In the genomic region with DNA sequence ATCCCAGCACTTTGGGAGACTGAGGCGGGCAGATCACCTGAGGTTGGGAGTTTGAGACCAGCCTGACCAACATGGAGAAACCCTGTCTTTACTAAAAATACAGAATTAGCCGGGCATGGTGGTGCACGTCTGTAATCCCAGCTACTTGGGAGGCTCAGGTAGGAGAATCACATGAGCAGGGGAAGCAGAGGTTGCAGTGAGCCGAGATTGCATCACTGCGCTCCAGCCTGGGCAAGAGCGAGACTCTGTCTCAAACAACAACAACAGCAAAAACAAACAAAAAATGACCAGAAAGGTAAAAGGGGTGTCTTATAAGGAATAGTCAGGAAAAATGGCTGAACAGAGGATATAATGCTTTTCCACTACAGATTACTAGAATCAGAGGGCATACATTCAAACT, we compare ENCODE assay signal across 9 cellular contexts. TPM values are rescaled to one million over a fixed set of nuclear protein-coding genes. Genes with fewer than 3 reads are reported as not detected.
DNase-seq lines count a peak whose midpoint lies in the region; ATAC-seq and TF ChIP-seq lines count a peak whose summit lies in the region.
"Not testable (repeated sequence)": the region's sequence is repeated elsewhere in the genome, so short reads cannot be mapped to it uniquely, and the experiment has no call there.
"Had no signal": no experiment of that assay in that cellular context is flagged by ENCODE, and none has a peak within 500 bp of the region (broad histone marks: within the 10 kb centered on the region; RNA-seq: fewer than 3 reads in every experiment).

No MANE protein-coding gene starts in this region.

- H3K4me1 ChIP-seq in liver (ENCODE audit: control insufficient read depth in 4 of 4, insufficient read depth in 4 of 4, low read length in 3 of 4) = peaks cover 6 to 50% (median 39%) of the 10 kb centered on the region in 4 donors
- not testable (repeated sequence) for H3K4me1 ChIP-seq in smooth muscle cell (ENCODE audit: low read depth)

- peaks cover 36% of the 10 kb centered on the region for H3K36me3 Mint-ChIP-seq in CD4-positive, alpha-beta T cell (ENCODE audit: low read depth)
- H3K36me3 Mint-ChIP-seq in WTC11 (peaks cover 31% of the 10 kb centered on the region), brain (peaks cover 32% of the 10 kb centered on the region)
- H3K36me3 Mint-ChIP-seq in activated T-cell treated with anti-CD3 and anti-CD28 coated beads, Interleukin-2, amount 50 U/mL, for 24 hours (ENCODE audit: low read depth) = peaks cover 70% of the 10 kb centered on the region
- not testable (repeated sequence) for H3K36me3 Mint-ChIP-seq in activated naive CD8-positive, alpha-beta T cell treated with anti-CD3 and anti-CD28 coated beads, Interleukin-2, amount 10 ng/mL, durations not matched to agents 7 days and 5 days

- intact Hi-C loops in CD4-positive, alpha-beta T cell (cut with DNase I, micrococcal nuclease) = not testable (repeated sequence)

- not testable (repeated sequence) for H3K79me2 ChIP-seq in smooth muscle cell (ENCODE audit: low read depth)

- POLR2A ChIA-PET in CD4-positive, alpha-beta T cell (lab: Charles Lee); RWPE1 (lab: Yijun Ruan, JAX; ENCODE audit: low non-redundant PET): not testable (repeated sequence)
- POLR2A ChIA-PET in WTC11 (lab: Charles Lee) = interaction anchor here (1.3 kb wide), 1 partner anchor 11 kb away, joined by 3 read pairs; a partner anchor contains a TSS
- POLR2A ChIA-PET in activated naive CD8-positive, alpha-beta T cell treated with anti-CD3 and anti-CD28 coated beads, Interleukin-2, amount 10 ng/mL, durations not matched to agents 7 days and 5 days (lab: Charles Lee) = interaction anchor here (2.8 kb wide), 1 partner anchor 11 kb away, joined by 13 read pairs; a partner anchor contains a TSS

- not testable (repeated sequence) for H3K9me3 ChIP-seq in CD4-positive, alpha-beta T cell (ENCODE audit: control insufficient read depth, low read length); liver (ENCODE audit: control insufficient read depth in 4 of 4, low read length in 3 of 4); smooth muscle cell (replicated peaks; ENCODE audit: low read depth)

- not testable (repeated sequence) for ATAC-seq in CD4-positive, alpha-beta T cell (ENCODE audit: poor library complexity); WTC11; activated naive CD8-positive, alpha-beta T cell treated with anti-CD3 and anti-CD28 coated beads, Interleukin-2, amount 10 ng/mL, durations not matched to agents 7 days and 5 days (ENCODE audit: low read depth)

- H3K4me3 Mint-ChIP-seq in CD4-positive, alpha-beta T cell; WTC11; activated T-cell treated with anti-CD3 and anti-CD28 coated beads, Interleukin-2, amount 50 U/mL, for 24 hours; activated naive CD8-positive, alpha-beta T cell treated with anti-CD3 and anti-CD28 coated beads, Interleukin-2, amount 10 ng/mL, durations not matched to agents 7 days and 5 days: not testable (repeated sequence)
- peak overlapping the region in 1 of 5 experiments; percentile 52 for H3K4me3 Mint-ChIP-seq in brain

- H3K27ac Mint-ChIP-seq in CD4-positive, alpha-beta T cell = peak overlapping the region; percentile 20
- H3K27ac Mint-ChIP-seq in WTC11 (peak overlapping the region; percentile 43; the same call in 1 of the 2 replicates), brain (peak overlapping the region in 3 of 5 experiments; percentile 13 to 59 (median 44))
- H3K27ac Mint-ChIP-seq in activated T-cell treated with anti-CD3 and anti-CD28 coated beads, Interleukin-2, amount 50 U/mL, for 24 hours = peak overlapping the region; percentile 9
- H3K27ac Mint-ChIP-seq in activated naive CD8-positive, alpha-beta T cell treated with anti-CD3 and anti-CD28 coated beads, Interleukin-2, amount 10 ng/mL, durations not matched to agents 7 days and 5 days = peak overlapping the region; percentile 25

- WGBS in liver = 64% methylated on average over 6 of the region's 6 CpGs
- 97% methylated on average over 6 of the region's 6 CpGs for WGBS in smooth muscle cell (ENCODE audit: low lambda C conversion rate)

- TF ChIP-seq RAD21 in liver (IDR thresholded peaks at IDR 0.05) = peak in 1 of 2 donors; percentile 8

- DNase-seq in CD4-positive, alpha-beta T cell; RWPE1 (ENCODE audit: low spot score); WTC11 (ENCODE audit: low spot score); activated T-cell treated with anti-CD3 and anti-CD28 coated beads, Interleukin-2, amount 50 U/mL, for 24 hours; activated naive CD8-positive, alpha-beta T cell treated with anti-CD3 and anti-CD28 coated beads, Interleukin-2, amount 10 ng/mL, durations not matched to agents 7 days and 5 days; smooth muscle cell (lab: John Stamatoyannopoulos, UW; ENCODE audit: unreplicated experiment): not testable (repeated sequence)

- not testable (repeated sequence) for H3K4me3 ChIP-seq in liver (ENCODE audit: low read depth in 1 of 3, low read length in 3 of 3); smooth muscle cell

- CTCF ChIA-PET in CD4-positive, alpha-beta T cell (lab: Charles Lee); RWPE1 (lab: Yijun Ruan, JAX); WTC11 (lab: Charles Lee): not testable (repeated sequence)

- H3K36me3 ChIP-seq in liver (ENCODE audit: control insufficient read depth in 4 of 4, insufficient read depth in 3 of 4, low read depth in 1 of 4, low read length in 3 of 4) (peaks cover 3 to 12% (median 8%) of the 10 kb centered on the region in 4 donors), smooth muscle cell (ENCODE audit: low read depth) (peaks cover 11% of the 10 kb centered on the region)

- not testable (repeated sequence) for TF ChIP-seq CTCF in CD4-positive, alpha-beta T cell (IDR thresholded peaks at IDR 0.05); RWPE1 (conservative IDR thresholded peaks at IDR 0.05; ENCODE audit: low read depth); WTC11 (IDR thresholded peaks at IDR 0.05); brain (conservative IDR thresholded peaks at IDR 0.05); liver (IDR thresholded peaks at IDR 0.05; ENCODE audit: low read depth, low read length, missing input control); smooth muscle cell (IDR thresholded peaks at IDR 0.05; ENCODE audit: borderline replicate concordance, insufficient read depth, poor library complexity, severe bottlenecking)

- not testable (repeated sequence) for H3K4me2 ChIP-seq in smooth muscle cell

- H3K27me3 ChIP-seq in CD4-positive, alpha-beta T cell (ENCODE audit: control insufficient read depth, insufficient read depth, low read length); liver (ENCODE audit: control insufficient read depth in 4 of 4, insufficient read depth in 4 of 4, low read length in 3 of 4); smooth muscle cell (ENCODE audit: low read depth): not testable (repeated sequence)

- H4K20me1 ChIP-seq in smooth muscle cell (ENCODE audit: low read depth) = not testable (repeated sequence)

- H2AFZ ChIP-seq in smooth muscle cell (ENCODE audit: low read depth) = not testable (repeated sequence)

- not testable (repeated sequence) for H3K9ac ChIP-seq in liver (ENCODE audit: low read depth in 1 of 2, low read length in 2 of 2); smooth muscle cell (ENCODE audit: low read depth)

- H3K4me1 Mint-ChIP-seq in CD4-positive, alpha-beta T cell (ENCODE audit: low read depth) = peaks cover 25% of the 10 kb centered on the region
- H3K4me1 Mint-ChIP-seq in WTC11 = not testable (repeated sequence)
- peaks cover 18% of the 10 kb centered on the region for H3K4me1 Mint-ChIP-seq in activated T-cell treated with anti-CD3 and anti-CD28 coated beads, Interleukin-2, amount 50 U/mL, for 24 hours (ENCODE audit: low read depth)
- H3K4me1 Mint-ChIP-seq in activated naive CD8-positive, alpha-beta T cell treated with anti-CD3 and anti-CD28 coated beads, Interleukin-2, amount 10 ng/mL, durations not matched to agents 7 days and 5 days = peaks cover 12% of the 10 kb centered on the region
- H3K4me1 Mint-ChIP-seq in brain = peaks cover 23% of the 10 kb centered on the region

- H3K9me3 Mint-ChIP-seq in CD4-positive, alpha-beta T cell; WTC11; activated T-cell treated with anti-CD3 and anti-CD28 coated beads, Interleukin-2, amount 50 U/mL, for 24 hours; activated naive CD8-positive, alpha-beta T cell treated with anti-CD3 and anti-CD28 coated beads, Interleukin-2, amount 10 ng/mL, durations not matched to agents 7 days and 5 days; brain: not testable (repeated sequence)

- not testable (repeated sequence) for H3K27me3 Mint-ChIP-seq in CD4-positive, alpha-beta T cell; WTC11 (ENCODE audit: low read depth); activated T-cell treated with anti-CD3 and anti-CD28 coated beads, Interleukin-2, amount 50 U/mL, for 24 hours; activated naive CD8-positive, alpha-beta T cell treated with anti-CD3 and anti-CD28 coated beads, Interleukin-2, amount 10 ng/mL, durations not matched to agents 7 days and 5 days; brain

- peak overlapping the region; percentile 25 for H3K27ac ChIP-seq in CD4-positive, alpha-beta T cell (ENCODE audit: low read depth, low read length)
- H3K27ac ChIP-seq in RWPE1 = peak overlapping the region; percentile 26
- peak overlapping the region in 1 of 2 donors; percentile 47 for H3K27ac ChIP-seq in liver (ENCODE audit: low read depth in 1 of 2, low read length in 2 of 2)
- peak overlapping the region; percentile 39 for H3K27ac ChIP-seq in smooth muscle cell (ENCODE audit: low read depth)

- H3F3A ChIP-seq in smooth muscle cell (ENCODE audit: low read depth) = peaks cover 31% of the 10 kb centered on the region

RNA-seq across cellular contexts. Expression of a gene that starts 4.7 kb away (rescaled TPM):
- 100 to 1,000 TPM; 139 to 145 TPM for total RNA-seq in CD4-positive, alpha-beta T cell
- total RNA-seq in WTC11 (2021) (241 to 275 TPM (median 246 TPM) in 3 replicates), liver (10 to 100 TPM; 59.0 to 79.9 TPM), smooth muscle cell (96.5 and 138 TPM in 2 replicates)
- 100 to 1,000 TPM; 165 to 176 TPM for total RNA-seq in activated naive CD8-positive, alpha-beta T cell treated with anti-CD3 and anti-CD28 coated beads, Interleukin-2, amount 10 ng/mL, durations not matched to agents 7 days and 5 days
- polyA plus RNA-seq in brain (ENCODE audit: insufficient read depth, low read depth, low replicate concordance) (184 TPM), liver (10 to 100 TPM; 33.8 to 36.0 TPM), smooth muscle cell (83.3 and 107 TPM in 2 replicates)

RNA-seq across cellular contexts. Expression of a gene that starts 10.9 kb away (rescaled TPM):
- total RNA-seq in CD4-positive, alpha-beta T cell = 10 to 100 TPM; 30.5 to 33.4 TPM
- total RNA-seq in WTC11 (2021) (171 to 193 TPM (median 192 TPM) in 3 replicates), liver (10 to 100 TPM; 24.6 to 68.7 TPM), smooth muscle cell (147 and 171 TPM in 2 replicates)
- total RNA-seq in activated naive CD8-positive, alpha-beta T cell treated with anti-CD3 and anti-CD28 coated beads, Interleukin-2, amount 10 ng/mL, durations not matched to agents 7 days and 5 days = 10 to 100 TPM; 85.6 to 89.0 TPM
- polyA plus RNA-seq in brain (ENCODE audit: insufficient read depth, low read depth, low replicate concordance) (121 TPM), liver (100 to 1,000 TPM in 1 of 2 donors, 10 to 100 TPM in 1; 72.6 to 163 TPM), smooth muscle cell (334 and 342 TPM in 2 replicates)

RNA-seq across cellular contexts. Expression of a gene that starts 28.9 kb away (rescaled TPM):
- 100 to 1,000 TPM; 104 to 107 TPM for total RNA-seq in CD4-positive, alpha-beta T cell
- total RNA-seq in WTC11 (2021) (46.7 to 58.0 TPM (median 57.5 TPM) in 3 replicates), liver (10 to 100 TPM; 20.5 to 92.4 TPM), smooth muscle cell (20.3 and 55.6 TPM in 2 replicates)
- total RNA-seq in activated naive CD8-positive, alpha-beta T cell treated with anti-CD3 and anti-CD28 coated beads, Interleukin-2, amount 10 ng/mL, durations not matched to agents 7 days and 5 days = 100 to 1,000 TPM; 106 to 115 TPM
- polyA plus RNA-seq in brain (ENCODE audit: insufficient read depth, low read depth, low replicate concordance) (39.6 TPM), liver (10 to 100 TPM; 26.9 to 28.5 TPM), smooth muscle cell (12.9 and 14.7 TPM in 2 replicates)

RNA-seq across cellular contexts. Expression of a gene that starts 33.8 kb away (rescaled TPM):
- 10 to 100 TPM; 25.2 to 27.5 TPM for total RNA-seq in CD4-positive, alpha-beta T cell
- total RNA-seq in WTC11 (2021) (2.9 to 3.0 TPM (median 2.9 TPM) in 3 replicates), liver (under 1 TPM in 1 of 2 donors, not detected in 1; 0.25 TPM), smooth muscle cell (0.54 and 1.9 TPM in 2 replicates)
- 10 to 100 TPM; 10.2 to 10.9 TPM for total RNA-seq in activated naive CD8-positive, alpha-beta T cell treated with anti-CD3 and anti-CD28 coated beads, Interleukin-2, amount 10 ng/mL, durations not matched to agents 7 days and 5 days
- polyA plus RNA-seq in brain (ENCODE audit: insufficient read depth, low read depth, low replicate concordance) (not detected), liver (under 1 TPM; 0.14 to 0.22 TPM), smooth muscle cell (0.35 and 0.85 TPM in 2 replicates)
- total RNA-seq: A172 had no signal

RNA-seq across cellular contexts. Expression of a gene that starts 38.1 kb away (rescaled TPM):
- 10 to 100 TPM; 27.6 to 29.2 TPM for total RNA-seq in CD4-positive, alpha-beta T cell
- total RNA-seq in WTC11 (2021) = 22.7 to 26.2 TPM (median 24.4 TPM) in 3 replicates
- 10 to 100 TPM; 23.3 to 26.0 TPM for total RNA-seq in activated naive CD8-positive, alpha-beta T cell treated with anti-CD3 and anti-CD28 coated beads, Interleukin-2, amount 10 ng/mL, durations not matched to agents 7 days and 5 days
- polyA plus RNA-seq in brain (ENCODE audit: insufficient read depth, low read depth, low replicate concordance) = 24.0 TPM
- total RNA-seq in liver = 10 to 100 TPM in 1 of 2 donors, 1 to 10 TPM in 1; 3.2 to 40.7 TPM
- 10 to 100 TPM in 1 of 2 donors, 1 to 10 TPM in 1; 9.5 to 21.6 TPM for polyA plus RNA-seq in liver
- 8.7 and 11.0 TPM in 2 replicates for total RNA-seq in smooth muscle cell
- 9.8 and 16.8 TPM in 2 replicates for polyA plus RNA-seq in smooth muscle cell
